15 cellular contexts compared by ENCODE assay signal in genomic region chr11:1333860-1334259, GRCh38. TPM values are rescaled to one million over a fixed set of nuclear protein-coding genes. Genes with fewer than 3 reads are reported as not detected.
DNase-seq lines count a peak whose midpoint lies in the region; ATAC-seq and TF ChIP-seq lines count a peak whose summit lies in the region.
"Had no signal": no experiment of that assay in that cellular context is flagged by ENCODE, and none has a peak within 500 bp of the region (broad histone marks: within the 10 kb centered on the region; RNA-seq: fewer than 3 reads in every experiment).

No MANE protein-coding gene starts in this region.

- no peak overlapping the region for H3K4me3 Mint-ChIP-seq in activated CD8-positive, alpha-beta T cell treated with anti-CD3 and anti-CD28 coated beads, Interleukin-2, amount 10 ng/mL, durations not matched to agents 7 days and 5 days
- no peak overlapping the region for H3K4me3 Mint-ChIP-seq in activated CD8-positive, alpha-beta T cell treated with anti-CD3 and anti-CD28 coated beads for 36 hours
- H3K4me3 Mint-ChIP-seq: B cell; CD4-positive, alpha-beta T cell; GM23338 had no signal

- H3K9me3 Mint-ChIP-seq in activated CD8-positive, alpha-beta T cell treated with anti-CD3 and anti-CD28 coated beads, Interleukin-2, amount 10 ng/mL, durations not matched to agents 7 days and 5 days (ENCODE audit: insufficient read depth): peaks cover 8% of the 10 kb centered on the region
- peaks cover 7% of the 10 kb centered on the region for H3K9me3 Mint-ChIP-seq in activated CD8-positive, alpha-beta T cell treated with anti-CD3 and anti-CD28 coated beads for 36 hours

- H3K9ac ChIP-seq in BLaER1 treated with 17β-estradiol and CSF1 and Interleukin-3, amounts not matched to agents 10 nM and 100 nM: no peak overlapping the region

- H3K4me3 ChIP-seq in BLaER1 treated with 17β-estradiol and CSF1 and Interleukin-3, amounts not matched to agents 10 nM and 100 nM: peak overlapping the region in 2 of 10 experiments; percentile 12 to 28; a peak in 1 of 20 replicates
- no peak overlapping the region for H3K4me3 ChIP-seq in spleen
- H3K4me3 ChIP-seq: GM23338 had no signal

- H3K4me1 Mint-ChIP-seq in activated CD8-positive, alpha-beta T cell treated with anti-CD3 and anti-CD28 coated beads, Interleukin-2, amount 10 ng/mL, durations not matched to agents 7 days and 5 days (ENCODE audit: low read depth): peaks cover 15% of the 10 kb centered on the region
- peaks cover 18% of the 10 kb centered on the region for H3K4me1 Mint-ChIP-seq in activated CD8-positive, alpha-beta T cell treated with anti-CD3 and anti-CD28 coated beads for 36 hours (ENCODE audit: low read depth)

- no peak for TF ChIP-seq POLR2A in spleen (IDR thresholded peaks at IDR 0.05)

- POLR2A ChIA-PET in activated CD8-positive, alpha-beta T cell treated with anti-CD3 and anti-CD28 coated beads, Interleukin-2, amount 10 ng/mL, durations not matched to agents 7 days and 5 days (lab: Charles Lee): no interaction called here
- POLR2A ChIA-PET in activated CD8-positive, alpha-beta T cell treated with anti-CD3 and anti-CD28 coated beads for 36 hours (lab: Charles Lee): interaction anchor here (0.6 kb wide), 1 partner anchor 52 kb away, joined by 3 read pairs; no protein-coding TSS in a partner anchor

- peak; percentile 10 for DNase-seq in activated CD8-positive, alpha-beta T cell treated with anti-CD3 and anti-CD28 coated beads, Interleukin-2, amount 10 ng/mL, durations not matched to agents 7 days and 5 days
- no peak for DNase-seq in activated CD8-positive, alpha-beta T cell treated with anti-CD3 and anti-CD28 coated beads for 36 hours
- DNase-seq in left lobe of liver (ENCODE audit: low spot score): peak; percentile 42
- DNase-seq in spleen: peak; percentile 72
- no peak for DNase-seq in AG08396 (ENCODE audit: low spot score)
- DNase-seq in NCI-H1694 (lab: John Stamatoyannopoulos, UW): no peak
- DNase-seq: 8988T; Caco-2; CD4-positive, alpha-beta T cell; GDM1; HCEC 1CT had no signal

- H3K27me3 Mint-ChIP-seq in activated CD8-positive, alpha-beta T cell treated with anti-CD3 and anti-CD28 coated beads, Interleukin-2, amount 10 ng/mL, durations not matched to agents 7 days and 5 days (ENCODE audit: low read depth): peaks cover 17% of the 10 kb centered on the region
- peaks cover 4% of the 10 kb centered on the region for H3K27me3 Mint-ChIP-seq in activated CD8-positive, alpha-beta T cell treated with anti-CD3 and anti-CD28 coated beads for 36 hours
- H3K27me3 Mint-ChIP-seq: CD4-positive, alpha-beta T cell had no signal

- peaks cover 17 to 56% (median 37%) of the 10 kb centered on the region in 10 experiments for H3K4me1 ChIP-seq in BLaER1 treated with 17β-estradiol and CSF1 and Interleukin-3, amounts not matched to agents 10 nM and 100 nM
- peaks cover 11 to 33% (median 17%) of the 10 kb centered on the region in 6 donors for H3K4me1 ChIP-seq in spleen

- intact Hi-C loops in activated CD8-positive, alpha-beta T cell treated with anti-CD3 and anti-CD28 coated beads for 36 hours (cut with micrococcal nuclease): no loop called here
- intact Hi-C loops in spleen (cut with DNase I; ENCODE audit: low total_unique reads): no loop called here

- peaks cover 6% of the 10 kb centered on the region for H3K36me3 Mint-ChIP-seq in activated CD8-positive, alpha-beta T cell treated with anti-CD3 and anti-CD28 coated beads, Interleukin-2, amount 10 ng/mL, durations not matched to agents 7 days and 5 days (ENCODE audit: low read depth)
- no peaks in the 10 kb centered on the region for H3K36me3 Mint-ChIP-seq in activated CD8-positive, alpha-beta T cell treated with anti-CD3 and anti-CD28 coated beads for 36 hours (ENCODE audit: low read depth)

- H3K9me3 ChIP-seq in BLaER1 treated with 17β-estradiol and CSF1 and Interleukin-3, amounts not matched to agents 10 nM and 100 nM (replicated peaks in 1 of 11): peaks cover 21 to 86% (median 54%) of the 10 kb centered on the region in 11 experiments
- H3K9me3 ChIP-seq in spleen: peaks cover 0 to 23% (median 18%) of the 10 kb centered on the region in 8 donors

- H3K27ac Mint-ChIP-seq in activated CD8-positive, alpha-beta T cell treated with anti-CD3 and anti-CD28 coated beads, Interleukin-2, amount 10 ng/mL, durations not matched to agents 7 days and 5 days: no peak overlapping the region
- H3K27ac Mint-ChIP-seq in activated CD8-positive, alpha-beta T cell treated with anti-CD3 and anti-CD28 coated beads for 36 hours: no peak overlapping the region
- H3K27ac Mint-ChIP-seq: B cell; CD4-positive, alpha-beta T cell; GM23338 had no signal

- TF ChIP-seq CTCF in activated CD8-positive, alpha-beta T cell treated with anti-CD3 and anti-CD28 coated beads for 36 hours (IDR thresholded peaks at IDR 0.05): no peak
- TF ChIP-seq CTCF in spleen (IDR thresholded peaks at IDR 0.05 in 8 of 11, conservative IDR thresholded peaks at IDR 0.05 in 3 of 11): no peak

- CTCF ChIA-PET in activated CD8-positive, alpha-beta T cell treated with anti-CD3 and anti-CD28 coated beads, Interleukin-2, amount 10 ng/mL, durations not matched to agents 7 days and 5 days (lab: Charles Lee): no interaction called here
- CTCF ChIA-PET in activated CD8-positive, alpha-beta T cell treated with anti-CD3 and anti-CD28 coated beads for 36 hours (lab: Charles Lee): no interaction called here

- no peaks in the 10 kb centered on the region for H3K27me3 ChIP-seq in BLaER1 treated with 17β-estradiol and CSF1 and Interleukin-3, amounts not matched to agents 10 nM and 100 nM
- H3K27me3 ChIP-seq in spleen (replicated peaks in 1 of 7): peaks cover 0 to 4% (median 0%) of the 10 kb centered on the region in 7 donors

- H3K4me2 ChIP-seq in BLaER1 treated with 17β-estradiol and CSF1 and Interleukin-3, amounts not matched to agents 10 nM and 100 nM: peak overlapping the region in 3 of 11 experiments; percentile 35 to 86 (median 37); a peak in 4 of 22 replicates
- H3K4me2 ChIP-seq: GM23338 had no signal

- H3K36me3 ChIP-seq in BLaER1 treated with 17β-estradiol and CSF1 and Interleukin-3, amounts not matched to agents 10 nM and 100 nM: peaks cover 0 to 27% (median 0%) of the 10 kb centered on the region in 11 experiments; a peak in 6 of 22 replicates
- H3K36me3 ChIP-seq in spleen: no peaks in the 10 kb centered on the region

- H4K20me1 ChIP-seq in BLaER1 treated with 17β-estradiol and CSF1 and Interleukin-3, amounts not matched to agents 10 nM and 100 nM: no peaks in the 10 kb centered on the region; a peak in 1 of 22 replicates

- H3K27ac ChIP-seq in BLaER1 treated with 17β-estradiol and CSF1 and Interleukin-3, amounts not matched to agents 10 nM and 100 nM: peak overlapping the region in 9 of 11 experiments; percentile 88 to 99 (median 95); a peak in 16 of 22 replicates
- H3K27ac ChIP-seq in spleen: no peak overlapping the region
- H3K27ac ChIP-seq: C4-2B had no signal

- no peak for ATAC-seq in activated CD8-positive, alpha-beta T cell treated with anti-CD3 and anti-CD28 coated beads, Interleukin-2, amount 10 ng/mL, durations not matched to agents 7 days and 5 days
- no peak for ATAC-seq in activated CD8-positive, alpha-beta T cell treated with anti-CD3 and anti-CD28 coated beads for 36 hours
- ATAC-seq in left lobe of liver: no peak
- ATAC-seq: GM23338 had no signal

- 91 to 97% (median 93%) methylated on average over 9 to 10 of the region's 10 CpGs for WGBS in spleen, 5 donors

RNA-seq across cellular contexts. Expression of gene TOLLIP, which starts 24.4 kb away (rescaled TPM):
- 10 to 100 TPM; 27.1 to 34.3 TPM for total RNA-seq in activated CD8-positive, alpha-beta T cell treated with anti-CD3 and anti-CD28 coated beads, Interleukin-2, amount 10 ng/mL, durations not matched to agents 7 days and 5 days
- 10 to 100 TPM; 32.4 to 33.1 TPM for total RNA-seq in activated CD8-positive, alpha-beta T cell treated with anti-CD3 and anti-CD28 coated beads for 36 hours
- total RNA-seq in left lobe of liver: 128 TPM
- 10 to 100 TPM; 44.3 to 67.4 (median 59.8) TPM for total RNA-seq in spleen
- polyA plus RNA-seq in spleen: 10 to 100 TPM; 16.1 to 35.8 (median 18.7) TPM

RNA-seq across cellular contexts. Expression of gene BRSK2, which starts 55.9 kb away (rescaled TPM):
- under 1 TPM in 1 of 2 experiments, not detected in 1; 0.39 TPM for total RNA-seq in activated CD8-positive, alpha-beta T cell treated with anti-CD3 and anti-CD28 coated beads, Interleukin-2, amount 10 ng/mL, durations not matched to agents 7 days and 5 days
- total RNA-seq in activated CD8-positive, alpha-beta T cell treated with anti-CD3 and anti-CD28 coated beads for 36 hours: 1 to 10 TPM; 1.1 to 2.0 TPM
- 0.18 TPM for total RNA-seq in left lobe of liver
- under 1 TPM; 0.26 to 0.77 (median 0.47) TPM for total RNA-seq in spleen
- polyA plus RNA-seq in spleen: 1 to 10 TPM in 1 of 3 donors, under 1 TPM in 2; 0.17 to 1.5 (median 0.32) TPM

Comparison
In these comparisons a context has a peak if more than half of its experiments do, and no peak if none do; other contexts are left out.
1. DNase-seq: peak in activated CD8-positive, alpha-beta T cell treated with anti-CD3 and anti-CD28 coated beads, Interleukin-2, amount 10 ng/mL, durations not matched to agents 7 days and 5 days (single experiment), left lobe of liver (single experiment) and spleen (single experiment); none in activated CD8-positive, alpha-beta T cell treated with anti-CD3 and anti-CD28 coated beads for 36 hours (single experiment), AG08396 (single experiment) and NCI-H1694 (single experiment).
2. H3K27ac ChIP-seq: peak in BLaER1 treated with 17β-estradiol and CSF1 and Interleukin-3, amounts not matched to agents 10 nM and 100 nM (9 of 11); none in spleen (0 of 8).